3 cellular contexts compared by ENCODE assay signal in genomic region chr16:58072134-58072533, GRCh38.
TF ChIP-seq lines count a peak whose summit lies in the region.

No MANE protein-coding gene starts in this region.

TF ChIP-seq in A549, 52 proteins besides CTCF, POLR2A, EP300 and RAD21:
- peak; percentile 31 for TF ChIP-seq ZFP36 (IDR thresholded peaks at IDR 0.05; ENCODE audit: borderline replicate concordance, partially characterized antibody)

TF ChIP-seq in K562, 482 proteins besides CTCF, POLR2A, EP300 and RAD21:
- peak; percentile 51 for TF ChIP-seq ZFP36 (IDR thresholded peaks at IDR 0.05; ENCODE audit: low read depth, low read length, partially characterized antibody)

TF ChIP-seq in HepG2, 621 proteins besides CTCF, POLR2A, EP300 and RAD21:
- TF ChIP-seq ZNF430 (CRISPR knock-in tag; IDR thresholded peaks at IDR 0.05), result peak; percentile 95
TF ChIP-seq in HepG2: peak in this region for 1; not testable (repeated sequence) for 620.
